ENCODE assay signal across 22 cellular contexts in the genomic region with DNA sequence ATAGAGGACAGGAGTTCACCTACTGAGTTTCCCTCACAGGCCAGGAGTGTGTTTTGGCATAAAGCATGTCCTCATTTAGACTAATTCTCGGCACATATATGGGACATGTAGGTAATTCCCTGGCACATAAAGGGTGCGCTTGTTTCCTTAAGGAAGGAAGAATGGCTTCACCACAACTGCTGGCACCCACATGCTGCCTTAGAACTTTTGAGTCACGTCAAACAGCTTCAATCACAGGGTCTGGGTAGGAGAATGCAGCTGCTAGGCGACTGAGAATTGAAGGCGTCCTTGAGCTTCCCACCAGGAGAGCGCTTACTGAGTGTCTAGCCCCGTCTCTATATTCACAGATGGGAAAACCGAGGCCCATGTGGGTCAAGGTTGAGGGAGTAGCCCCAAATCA.
"Had no signal": no experiment of that assay in that cellular context is flagged by ENCODE, and none has a peak within 500 bp of the region (broad histone marks: within the 10 kb centered on the region; RNA-seq: fewer than 3 reads in every experiment).

No MANE protein-coding gene starts in this region.

- DNase-seq: dorsolateral prefrontal cortex; effector CD4-positive, alpha-beta T cell; foreskin fibroblast; gastrocnemius medialis; left ventricle myocardium superior; lower lobe of right lung; naive thymus-derived CD8-positive, alpha-beta T cell; nephron progenitor cell; nucleus accumbens; posterior cingulate gyrus; psoas muscle; right cardiac atrium; small intestine; stimulated activated CD4-positive, alpha-beta T cell treated with anti-CD3 and anti-CD28 coated beads, Interleukin-15, amount 100 ng/mL, for 24 hours; stimulated activated CD4-positive, alpha-beta T cell treated with anti-CD3 and anti-CD28 coated beads, Interleukin-2, amount 100 ng/mL, for 48 hours; stimulated activated naive B cell treated with anti-CD40 and anti-IgM and Interleukin-4, amounts not matched to agents 10 μg/mL and 1 μg/mL and 100 μg/mL, for 72 hours had no signal

- ATAC-seq: gastrocnemius medialis; left ventricle myocardium superior; lower lobe of right lung; naive thymus-derived CD8-positive, alpha-beta T cell; psoas muscle; right cardiac atrium; stimulated activated naive B cell treated with anti-CD40 and anti-IgM and Interleukin-4, amounts not matched to agents 10 μg/mL and 1 μg/mL and 100 μg/mL, for 72 hours had no signal

- FAIRE-seq: keratinocyte, small intestine had no signal

- H3K27me3 ChIP-seq: dorsolateral prefrontal cortex, gastrocnemius medialis, tibial nerve, vagina had no signal

- H3K9me3 ChIP-seq: gastrocnemius medialis, lower lobe of right lung, psoas muscle, thoracic aorta, tibial nerve, vagina had no signal

- H3K27ac ChIP-seq: coronary artery, epithelial cell of prostate, gastrocnemius medialis, lower lobe of right lung, psoas muscle, thoracic aorta, tibial nerve, vagina had no signal

- H3K36me3 ChIP-seq: gastrocnemius medialis, lower lobe of right lung, thoracic aorta, tibial nerve, vagina had no signal

- H3K4me3 ChIP-seq: coronary artery, dorsolateral prefrontal cortex, gastrocnemius medialis, lower lobe of right lung, psoas muscle, thoracic aorta, tibial nerve, vagina had no signal

- H3K4me1 ChIP-seq: gastrocnemius medialis, psoas muscle, vagina had no signal
